9 cellular contexts compared by ENCODE assay signal in genomic region chr12:25251749-25252148, GRCh38. TPM values are rescaled to one million over a fixed set of nuclear protein-coding genes. Genes with fewer than 3 reads are reported as not detected.
DNase-seq lines count a peak whose midpoint lies in the region; ATAC-seq and TF ChIP-seq lines count a peak whose summit lies in the region.
"Had no signal": no experiment of that assay in that cellular context is flagged by ENCODE, and none has a peak within 500 bp of the region (broad histone marks: within the 10 kb centered on the region; RNA-seq: fewer than 3 reads in every experiment).

No MANE protein-coding gene starts in this region.

- no peak overlapping the region for H4K8ac ChIP-seq in mesendoderm (ENCODE audit: low read depth, low read length)

- H3K27ac Mint-ChIP-seq in brain, result peak overlapping the region; percentile 30 to 72 (median 48)

- H3K9me3 ChIP-seq in heart left ventricle (no peaks in the 10 kb centered on the region), upper lobe of left lung (no peaks in the 10 kb centered on the region)

- H3K36me3 Mint-ChIP-seq in brain, result peaks cover 13% of the 10 kb centered on the region

- ATAC-seq in heart left ventricle (no peak), left cardiac atrium (no peak), upper lobe of left lung (ENCODE audit: low FRiP score in 2 of 2) (no peak)

- no peak overlapping the region for H3K4ac ChIP-seq in mesendoderm (ENCODE audit: low read depth, low read length)

- no peak overlapping the region for H2AK5ac ChIP-seq in mesendoderm (ENCODE audit: low read length)

- H3K18ac ChIP-seq in mesendoderm (ENCODE audit: low read length), result peak overlapping the region; percentile 24

- intact Hi-C loops in heart left ventricle (cut with DNase I) (loop anchor here in 6 of 10 donors (2.0 to 10.0 kb wide), 5 partner anchors 54 to 763 kb away; partner anchors contain the start of genes DNAI7 (in 3 of the 6) and ETFRF1 (in 3 of the 6)), left cardiac atrium (cut with DNase I) (no loop called here)

- peaks cover 2% of the 10 kb centered on the region for H3K79me1 ChIP-seq in mesendoderm (ENCODE audit: low read length)

- TF ChIP-seq CTCF in heart left ventricle (IDR thresholded peaks at IDR 0.05), result no peak
- TF ChIP-seq CTCF in brain (conservative IDR thresholded peaks at IDR 0.05), result no peak
- TF ChIP-seq CTCF in upper lobe of left lung (IDR thresholded peaks at IDR 0.05), result no peak

- H2BK15ac ChIP-seq in mesendoderm (replicated peaks; ENCODE audit: low read depth), result no peak overlapping the region

- DNase-seq in heart left ventricle (no peak), left cardiac atrium (no peak), mesendoderm (peak; percentile 33), upper lobe of left lung (no peak), NCI-H1930 (lab: John Stamatoyannopoulos, UW) (no peak), NCI-H345 treated with DMSO at 0.1 percent for 48 hours (lab: John Stamatoyannopoulos, UW; ENCODE audit: unreplicated experiment) (no peak), NK-92 (lab: John Stamatoyannopoulos, UW; ENCODE audit: unreplicated experiment) (no peak)
- DNase-seq: stimulated activated CD8-positive, alpha-beta memory T cell treated with anti-CD3 and anti-CD28 coated beads, Interleukin-4, amount 100 ng/mL, for 48 hours had no signal

- peaks cover 0 to 5% (median 0%) of the 10 kb centered on the region in 5 experiments for H3K9me3 Mint-ChIP-seq in brain

- H3K79me2 ChIP-seq in mesendoderm (ENCODE audit: control insufficient read depth, insufficient read depth, low read length), result peaks cover 28% of the 10 kb centered on the region

- WGBS in heart left ventricle, 4 donors, result 58 to 71% (median 66%) methylated on average over 5 of the region's 5 CpGs
- WGBS in mesendoderm (ENCODE audit: extremely low coverage, insufficient coverage, low lambda C conversion rate), result no CpG with 5 or more reads among the region's 5 CpGs
- WGBS in upper lobe of left lung, 2 donors, result 66 to 74% methylated on average over 5 of the region's 5 CpGs

- H3K36me3 ChIP-seq in heart left ventricle (peaks cover 0 to 5% (median 0%) of the 10 kb centered on the region in 9 donors), mesendoderm (ENCODE audit: control insufficient read depth, insufficient read depth, low read length) (no peaks in the 10 kb centered on the region), upper lobe of left lung (no peaks in the 10 kb centered on the region)

- H3K27me3 ChIP-seq in heart left ventricle (no peaks in the 10 kb centered on the region), mesendoderm (ENCODE audit: insufficient read depth, low read length, poor library complexity) (no peaks in the 10 kb centered on the region), upper lobe of left lung (no peaks in the 10 kb centered on the region)

- peaks cover 0 to 30% (median 12%) of the 10 kb centered on the region in 12 donors for H3K4me1 ChIP-seq in heart left ventricle
- H3K4me1 ChIP-seq in mesendoderm (ENCODE audit: control insufficient read depth, low read depth, low read length), result peaks cover 8% of the 10 kb centered on the region
- H3K4me1 ChIP-seq in upper lobe of left lung, result peaks cover 9 to 19% (median 14%) of the 10 kb centered on the region in 4 donors

- TF ChIP-seq POLR2A in heart left ventricle (IDR thresholded peaks at IDR 0.05), result no peak
- no peak for TF ChIP-seq POLR2A in upper lobe of left lung (IDR thresholded peaks at IDR 0.05)

- no peak overlapping the region for H2BK5ac ChIP-seq in mesendoderm (ENCODE audit: low read length)

- H3K23ac ChIP-seq in mesendoderm (ENCODE audit: low read length), result no peak overlapping the region

- H4K5ac ChIP-seq in mesendoderm (ENCODE audit: low read length), result no peak overlapping the region

- peak overlapping the region; percentile 74 to 95 (median 86) for H3K4me3 Mint-ChIP-seq in brain

- H3K56ac ChIP-seq in mesendoderm (ENCODE audit: low read length), result peak overlapping the region; percentile 89

- TF ChIP-seq EP300 in upper lobe of left lung (IDR thresholded peaks at IDR 0.05), result no peak

- peak overlapping the region; percentile 88 for H3K4me2 ChIP-seq in mesendoderm (ENCODE audit: low read length)

- peak overlapping the region; percentile 83 to 97 (median 94) for H3K4me3 ChIP-seq in heart left ventricle
- peak overlapping the region; percentile 74 for H3K4me3 ChIP-seq in mesendoderm (ENCODE audit: low read length)
- H3K4me3 ChIP-seq in upper lobe of left lung, result peak overlapping the region in 3 of 4 donors; percentile 61 to 95 (median 94)

- no peak overlapping the region for H2BK120ac ChIP-seq in mesendoderm (ENCODE audit: low read depth, low read length)

- H3K27ac ChIP-seq in heart left ventricle (peak overlapping the region; percentile 90 to 98 (median 95)), mesendoderm (ENCODE audit: low read depth, low read length) (peak overlapping the region; percentile 19), upper lobe of left lung (peak overlapping the region; percentile 93 to 100 (median 97))

- H3K4me1 Mint-ChIP-seq in brain, result peaks cover 37% of the 10 kb centered on the region

- peaks cover 13% of the 10 kb centered on the region for H3K27me3 Mint-ChIP-seq in brain

- peak overlapping the region; percentile 74 for H3K9ac ChIP-seq in mesendoderm (ENCODE audit: low read length)

RNA-seq across cellular contexts. Expression of gene KRAS, which starts 1.0 kb away (rescaled TPM):
- total RNA-seq in heart left ventricle (10 to 100 TPM in 8 of 9 donors, 1 to 10 TPM in 1; 6.3 to 16.0 (median 11.9) TPM), left cardiac atrium (10 to 100 TPM; 12.3 to 14.9 TPM), upper lobe of left lung (10 to 100 TPM; 10.4 to 32.9 (median 20.6) TPM)
- polyA plus RNA-seq in heart left ventricle (10 to 100 TPM in 1 of 2 donors, 1 to 10 TPM in 1; 3.1 to 16.1 TPM), brain (ENCODE audit: insufficient read depth, low read depth, low replicate concordance) (6.3 TPM)
- polyA plus RNA-seq in mesendoderm (2013, experiment 1 of 2), result 56.3 TPM
- 55.6 TPM for polyA plus RNA-seq in mesendoderm (2013, experiment 2 of 2)

RNA-seq across cellular contexts. Expression of gene ETFRF1, which starts 56.7 kb away (rescaled TPM):
- total RNA-seq in heart left ventricle, result 10 to 100 TPM; 38.7 to 83.8 (median 52.3) TPM
- polyA plus RNA-seq in heart left ventricle, result 10 to 100 TPM; 31.4 to 41.0 TPM
- total RNA-seq in left cardiac atrium, result 10 to 100 TPM; 41.0 to 45.0 TPM
- 17.3 TPM for polyA plus RNA-seq in brain (ENCODE audit: insufficient read depth, low read depth, low replicate concordance)
- 19.9 TPM for polyA plus RNA-seq in mesendoderm (2013, experiment 1 of 2)
- 18.6 TPM for polyA plus RNA-seq in mesendoderm (2013, experiment 2 of 2)
- 10 to 100 TPM in 5 of 6 donors, 1 to 10 TPM in 1; 5.2 to 48.4 (median 20.5) TPM for total RNA-seq in upper lobe of left lung

RNA-seq across cellular contexts. Expression of gene DNAI7, which starts 56.8 kb away (rescaled TPM):
- total RNA-seq in heart left ventricle, result 1 to 10 TPM in 2 of 9 donors, under 1 TPM in 6, not detected in 1; 0.36 to 1.9 (median 0.85) TPM
- polyA plus RNA-seq in heart left ventricle, result under 1 TPM; 0.10 to 0.23 TPM
- 1 to 10 TPM in 1 of 2 donors, under 1 TPM in 1; 0.94 to 1.3 TPM for total RNA-seq in left cardiac atrium
- 0.70 TPM for polyA plus RNA-seq in brain (ENCODE audit: insufficient read depth, low read depth, low replicate concordance)
- polyA plus RNA-seq in mesendoderm (2013, experiment 1 of 2), result 0.69 TPM
- polyA plus RNA-seq in mesendoderm (2013, experiment 2 of 2), result 0.41 TPM
- total RNA-seq in upper lobe of left lung, result 10 to 100 TPM in 1 of 6 donors, 1 to 10 TPM in 4, under 1 TPM in 1; 0.72 to 22.3 (median 4.1) TPM

Comparison
In these comparisons a context has a peak if more than half of its experiments do, and no peak if none do; other contexts are left out.
1. intact Hi-C loops: an anchor here in heart left ventricle (2.0 to 10.0 kb wide); none called in left cardiac atrium.
2. H3K27ac ChIP-seq: peak in every context shown above with its lines; median percentile 97 in upper lobe of left lung; 95 in heart left ventricle; 19 in mesendoderm.